13 cellular contexts compared by ENCODE assay signal in genomic region chr10:121216721-121217181, GRCh38.
DNase-seq lines count a peak whose midpoint lies in the region; ATAC-seq and TF ChIP-seq lines count a peak whose summit lies in the region.
"Had no signal": no experiment of that assay in that cellular context is flagged by ENCODE, and none has a peak within 500 bp of the region (broad histone marks: within the 10 kb centered on the region; RNA-seq: fewer than 3 reads in every experiment).

No MANE protein-coding gene starts in this region.

- H3K36me3 ChIP-seq in parathyroid adenoma (ENCODE audit: control insufficient read depth, insufficient read depth, low read length) (no peaks in the 10 kb centered on the region), PC-3 (ENCODE audit: low read depth, low read length) (no peaks in the 10 kb centered on the region)

- no peaks in the 10 kb centered on the region for H3K36me3 Mint-ChIP-seq in activated CD8-positive, alpha-beta T cell treated with anti-CD3 and anti-CD28 coated beads, Interleukin-2, amount 10 ng/mL, durations not matched to agents 7 days and 5 days (ENCODE audit: low read depth)

- POLR2A ChIA-PET in PC-3 (lab: Charles Lee; ENCODE audit: unreplicated experiment), result no interaction called here
- POLR2A ChIA-PET in activated CD8-positive, alpha-beta T cell treated with anti-CD3 and anti-CD28 coated beads, Interleukin-2, amount 10 ng/mL, durations not matched to agents 7 days and 5 days (lab: Charles Lee), result no interaction called here

- TF ChIP-seq POLR2A in GM18505 (IDR thresholded peaks at IDR 0.05; ENCODE audit: borderline replicate concordance, extremely low read depth, insufficient read depth, insufficient read length), result no peak

- H3K27ac ChIP-seq in parathyroid adenoma, result peak overlapping the region; percentile 71
- H3K27ac ChIP-seq in PC-3 (ENCODE audit: low read length), result no peak overlapping the region

- H2AFZ ChIP-seq in parathyroid adenoma (peak overlapping the region; percentile 71), PC-3 (ENCODE audit: low read length) (no peak overlapping the region)

- no peaks in the 10 kb centered on the region for H3K79me2 ChIP-seq in parathyroid adenoma
- H3K79me2 ChIP-seq in PC-3 (ENCODE audit: low read length), result no peaks in the 10 kb centered on the region

- H3K4me2 ChIP-seq in parathyroid adenoma (ENCODE audit: low read length), result peak overlapping the region; percentile 60
- no peak overlapping the region for H3K4me2 ChIP-seq in PC-3 (ENCODE audit: low read length)

- H3K4me3 ChIP-seq in parathyroid adenoma (ENCODE audit: low read depth, low read length) (peak overlapping the region; percentile 4), PC-3 (ENCODE audit: low read length) (no peak overlapping the region)

- no TSS peak for BruUV-seq in PC-3 (replicated peaks; lab: Mats Ljungman, UMichigan)

- H4K20me1 ChIP-seq in PC-3 (ENCODE audit: low read length), result no peaks in the 10 kb centered on the region

- intact Hi-C loops in left ventricle myocardium superior (cut with micrococcal nuclease) (no loop called here), PC-3 (cut with micrococcal nuclease) (no loop called here)

- peak in 10 of 14 donors; percentile 5 to 69 (median 36) for DNase-seq in C1 segment of cervical spinal cord (lab: John Stamatoyannopoulos, UW)
- DNase-seq in NCI-H69 (lab: John Stamatoyannopoulos, UW), result peak; percentile 10
- DNase-seq in left ventricle myocardium superior, result peak; percentile 32
- no peak for DNase-seq in activated effector memory CD4-positive, alpha-beta T cell treated with anti-CD3 and anti-CD28 coated beads, Interleukin-2, amount 50 U/mL, for 16 hours
- DNase-seq in PC-3, result no peak
- DNase-seq in activated CD8-positive, alpha-beta T cell treated with anti-CD3 and anti-CD28 coated beads, Interleukin-2, amount 10 ng/mL, durations not matched to agents 7 days and 5 days, result no peak
- DNase-seq: activated CD4-positive, alpha-beta T cell treated with anti-CD3 and anti-CD28 coated beads, Interleukin-2, amount 10 ng/mL, durations not matched to agents 7 days and 5 days; effector memory CD4-positive, alpha-beta T cell; KBM-7; NCI-H2107 had no signal

- no peaks in the 10 kb centered on the region for H3K9me2 ChIP-seq in PC-3 (replicated peaks; ENCODE audit: low read length)

- TF ChIP-seq CTCF in parathyroid adenoma (IDR thresholded peaks at IDR 0.05), result no peak
- no peak for TF ChIP-seq CTCF in PC-3 (conservative IDR thresholded peaks at IDR 0.05; ENCODE audit: low read depth, low read length)

- H3K27me3 Mint-ChIP-seq in activated CD8-positive, alpha-beta T cell treated with anti-CD3 and anti-CD28 coated beads, Interleukin-2, amount 10 ng/mL, durations not matched to agents 7 days and 5 days (ENCODE audit: low read depth), result no peaks in the 10 kb centered on the region
- H3K27me3 Mint-ChIP-seq: activated CD4-positive, alpha-beta T cell treated with anti-CD3 and anti-CD28 coated beads, Interleukin-2, amount 10 ng/mL, durations not matched to agents 7 days and 5 days had no signal

- no peaks in the 10 kb centered on the region for H3F3A ChIP-seq in PC-3 (ENCODE audit: low read length, unreplicated experiment)

- no peaks in the 10 kb centered on the region for H3K9me3 ChIP-seq in parathyroid adenoma (ENCODE audit: control insufficient read depth, low read length)
- no peaks in the 10 kb centered on the region for H3K9me3 ChIP-seq in PC-3 (ENCODE audit: low read length)

- H3K9ac ChIP-seq in parathyroid adenoma (no peak overlapping the region), PC-3 (ENCODE audit: low read length) (no peak overlapping the region)

- H3K4me3 Mint-ChIP-seq in activated CD8-positive, alpha-beta T cell treated with anti-CD3 and anti-CD28 coated beads, Interleukin-2, amount 10 ng/mL, durations not matched to agents 7 days and 5 days, result no peak overlapping the region
- H3K4me3 Mint-ChIP-seq: activated CD4-positive, alpha-beta T cell treated with anti-CD3 and anti-CD28 coated beads, Interleukin-2, amount 10 ng/mL, durations not matched to agents 7 days and 5 days; activated T-helper 1 cell treated with anti-CD3 and anti-CD28 coated beads, Interleukin-12 subunit alpha, Interleukin-12 subunit beta, Interleukin-2, Interleukin-4 antibody, amounts not matched to agents 30 ng/mL and 10 ng/mL and 1 ng/mL, durations not matched to agents 14 hours and 24 hours and 36 hours had no signal

- H3K27me3 ChIP-seq in parathyroid adenoma (ENCODE audit: control insufficient read depth, insufficient read depth, low read length) (no peaks in the 10 kb centered on the region), PC-3 (ENCODE audit: low read length) (peaks cover 50% of the 10 kb centered on the region)

- CTCF ChIA-PET in PC-3 (lab: Charles Lee), result no interaction called here
- CTCF ChIA-PET in activated CD8-positive, alpha-beta T cell treated with anti-CD3 and anti-CD28 coated beads, Interleukin-2, amount 10 ng/mL, durations not matched to agents 7 days and 5 days (lab: Charles Lee), result no interaction called here

- H3K27ac Mint-ChIP-seq in activated CD8-positive, alpha-beta T cell treated with anti-CD3 and anti-CD28 coated beads, Interleukin-2, amount 10 ng/mL, durations not matched to agents 7 days and 5 days, result no peak overlapping the region
- H3K27ac Mint-ChIP-seq: activated CD4-positive, alpha-beta T cell treated with anti-CD3 and anti-CD28 coated beads, Interleukin-2, amount 10 ng/mL, durations not matched to agents 7 days and 5 days; activated T-helper 1 cell treated with anti-CD3 and anti-CD28 coated beads, Interleukin-12 subunit alpha, Interleukin-12 subunit beta, Interleukin-2, Interleukin-4 antibody, amounts not matched to agents 30 ng/mL and 10 ng/mL and 1 ng/mL, durations not matched to agents 14 hours and 24 hours and 36 hours had no signal

- H3K4me1 ChIP-seq in parathyroid adenoma, result peaks cover 19% of the 10 kb centered on the region
- H3K4me1 ChIP-seq in PC-3 (ENCODE audit: insufficient read depth, low read length), result no peaks in the 10 kb centered on the region

- H3K9me3 Mint-ChIP-seq in activated CD8-positive, alpha-beta T cell treated with anti-CD3 and anti-CD28 coated beads, Interleukin-2, amount 10 ng/mL, durations not matched to agents 7 days and 5 days (ENCODE audit: insufficient read depth), result no peaks in the 10 kb centered on the region
- H3K9me3 Mint-ChIP-seq: activated CD4-positive, alpha-beta T cell treated with anti-CD3 and anti-CD28 coated beads, Interleukin-2, amount 10 ng/mL, durations not matched to agents 7 days and 5 days; activated T-helper 1 cell treated with anti-CD3 and anti-CD28 coated beads, Interleukin-12 subunit alpha, Interleukin-12 subunit beta, Interleukin-2, Interleukin-4 antibody, amounts not matched to agents 30 ng/mL and 10 ng/mL and 1 ng/mL, durations not matched to agents 14 hours and 24 hours and 36 hours had no signal

- ATAC-seq in left ventricle myocardium superior (peak; percentile 39), GM18505 (IDR thresholded peaks at IDR 0.05; ENCODE audit: unreplicated experiment) (no peak), PC-3 (no peak)
- no peak for ATAC-seq in activated CD8-positive, alpha-beta T cell treated with anti-CD3 and anti-CD28 coated beads, Interleukin-2, amount 10 ng/mL, durations not matched to agents 7 days and 5 days

- no peaks in the 10 kb centered on the region for H3K4me1 Mint-ChIP-seq in activated CD8-positive, alpha-beta T cell treated with anti-CD3 and anti-CD28 coated beads, Interleukin-2, amount 10 ng/mL, durations not matched to agents 7 days and 5 days (ENCODE audit: low read depth)
- H3K4me1 Mint-ChIP-seq: activated CD4-positive, alpha-beta T cell treated with anti-CD3 and anti-CD28 coated beads, Interleukin-2, amount 10 ng/mL, durations not matched to agents 7 days and 5 days had no signal

Comparison
In these comparisons a context has a peak if more than half of its experiments do, and no peak if none do; other contexts are left out.
1. DNase-seq: peak in C1 segment of cervical spinal cord (10 of 14), NCI-H69 (single experiment) and left ventricle myocardium superior (single experiment); none in activated effector memory CD4-positive, alpha-beta T cell treated with anti-CD3 and anti-CD28 coated beads, Interleukin-2, amount 50 U/mL, for 16 hours (single experiment), PC-3 (single experiment) and activated CD8-positive, alpha-beta T cell treated with anti-CD3 and anti-CD28 coated beads, Interleukin-2, amount 10 ng/mL, durations not matched to agents 7 days and 5 days (single experiment).